ENCODE assay signal across 21 cellular contexts in genomic region chr9:82133973-82134372, GRCh38.
A peak's percentile ranks its signal among the peaks of the same experiment; 100 is the strongest.
DNase-seq lines count a peak whose midpoint lies in the region; ATAC-seq, FAIRE-seq and TF ChIP-seq lines count a peak whose summit lies in the region.
"Had no signal": no experiment of that assay in that cellular context is flagged by ENCODE, and none has a peak within 500 bp of the region (broad histone marks: within the 10 kb centered on the region; RNA-seq: fewer than 3 reads in every experiment).

No MANE protein-coding gene starts in this region.

- H3K4me3 ChIP-seq in IMR-90 (ENCODE audit: insufficient read depth, low read depth, low read length) (no peak overlapping the region), bronchial epithelial cell (ENCODE audit: low read depth, low read length) (no peak overlapping the region), fibroblast of the aortic adventitia (ENCODE audit: low read depth, low read length) (no peak overlapping the region)
- H3K4me3 ChIP-seq: BLaER1, GM12878, PC-9 had no signal

- no peak overlapping the region for H2BK5ac ChIP-seq in IMR-90 (ENCODE audit: low read depth, low read length, poor library complexity, severe bottlenecking)

- H3K4me2 ChIP-seq in IMR-90 (ENCODE audit: low read depth, low read length): peak overlapping the region; percentile 19; the same call in 1 of the 2 replicates
- H3K4me2 ChIP-seq: BLaER1, PC-9 had no signal

- peaks cover 5% of the 10 kb centered on the region for H3K4me1 ChIP-seq in IMR-90 (ENCODE audit: control insufficient read depth, insufficient read depth, low read length)
- H3K4me1 ChIP-seq: Caco-2 had no signal

- CTCF ChIA-PET in IMR-90 (lab: Yijun Ruan, JAX): no interaction called here

- no peak overlapping the region for H2AK9ac ChIP-seq in IMR-90 (replicated peaks; ENCODE audit: low read depth, low read length, poor library complexity)

- H4K20me1 ChIP-seq in IMR-90 (ENCODE audit: insufficient read depth, low read length): no peaks in the 10 kb centered on the region
- H4K20me1 ChIP-seq: BLaER1 had no signal

- intact Hi-C loops in IMR-90 (cut with micrococcal nuclease): no loop called here

- H2AK5ac ChIP-seq in IMR-90 (ENCODE audit: low read depth, low read length): no peak overlapping the region

- no peak for TF ChIP-seq RAD21 in IMR-90 (IDR thresholded peaks at IDR 0.05; ENCODE audit: low read length)

- no peak overlapping the region for H2BK120ac ChIP-seq in IMR-90 (ENCODE audit: low read depth, low read length)

- H3K56ac ChIP-seq in IMR-90 (ENCODE audit: extremely low read depth, insufficient read depth, low read length): no peak overlapping the region

- no peaks in the 10 kb centered on the region for H3K9me3 ChIP-seq in IMR-90 (ENCODE audit: control insufficient read depth, insufficient read depth, low read length)
- H3K9me3 ChIP-seq: Caco-2 had no signal

- peaks cover 2% of the 10 kb centered on the region; the same call in 1 of the 2 replicates for H3K9me1 ChIP-seq in IMR-90 (ENCODE audit: insufficient read depth, low read length)

- BruUV-seq in IMR-90 (replicated peaks; lab: Mats Ljungman, UMichigan): no TSS peak

- H3K9ac ChIP-seq in IMR-90 (ENCODE audit: low read depth, low read length): no peak overlapping the region
- H3K9ac ChIP-seq: BLaER1 had no signal

- no peak overlapping the region for H4K5ac ChIP-seq in IMR-90 (ENCODE audit: low read depth, low read length)

- H3K14ac ChIP-seq in IMR-90 (replicated peaks; ENCODE audit: low read depth, low read length): no peak overlapping the region

- H3K36me3 ChIP-seq in IMR-90 (ENCODE audit: control insufficient read depth, insufficient read depth, low read length) (no peaks in the 10 kb centered on the region), bronchial epithelial cell (ENCODE audit: control insufficient read depth, insufficient read depth, low read length) (no peaks in the 10 kb centered on the region)
- H3K36me3 ChIP-seq: BLaER1 had no signal

- ATAC-seq in IMR-90 (ENCODE audit: low read depth) (peak; percentile 62), HG02852 (IDR thresholded peaks at IDR 0.05; ENCODE audit: unreplicated experiment) (no peak)
- ATAC-seq: GM12878 had no signal

- 0 out of 4 replicates have a peak overlapping the region, but pooled peaks of 1 of the 2 experiments have one; percentile 10 for H4K8ac ChIP-seq in IMR-90 (ENCODE audit: low read depth in 2 of 2, low read length in 2 of 2)

- no peaks in the 10 kb centered on the region for H3K79me1 ChIP-seq in IMR-90 (ENCODE audit: low read depth in 1 of 2, low read length in 2 of 2)

- no peak overlapping the region for H2AFZ ChIP-seq in IMR-90 (replicated peaks; ENCODE audit: low read length, poor library complexity)
- H2AFZ ChIP-seq: PC-9 had no signal

- no peaks in the 10 kb centered on the region for H3K27me3 ChIP-seq in IMR-90 (ENCODE audit: control insufficient read depth, insufficient read depth, low read length)
- H3K27me3 ChIP-seq in bronchial epithelial cell (ENCODE audit: control insufficient read depth, insufficient read depth, low read length): no peaks in the 10 kb centered on the region
- H3K27me3 ChIP-seq: BLaER1 had no signal

- H3K18ac ChIP-seq in IMR-90 (ENCODE audit: low read depth, low read length): no peak overlapping the region

- TF ChIP-seq POLR2A in IMR-90 (IDR thresholded peaks at IDR 0.05; ENCODE audit: low read depth, low read length): no peak

- H3K23ac ChIP-seq in IMR-90 (ENCODE audit: low read depth, low read length): no peak overlapping the region

- H3K4ac ChIP-seq in IMR-90 (ENCODE audit: low read depth, low read length): no peak overlapping the region

- FAIRE-seq in bronchial epithelial cell (lab: Jason Lieb, UNC) (no peak), HTR-8/SVneo (lab: Jason Lieb, UNC) (no peak)
- FAIRE-seq: GM12878 had no signal

- TF ChIP-seq CTCF in IMR-90 (conservative IDR thresholded peaks at IDR 0.05; ENCODE audit: low read depth, low read length) (no peak), bronchial epithelial cell (IDR thresholded peaks at IDR 0.05; ENCODE audit: insufficient read depth, low read length, severe bottlenecking) (no peak), fibroblast of the aortic adventitia (IDR thresholded peaks at IDR 0.05; ENCODE audit: insufficient read depth, low read length) (no peak)

- H4K91ac ChIP-seq in IMR-90 (ENCODE audit: insufficient read depth, low read depth, low read length): no peak overlapping the region

- POLR2A ChIA-PET in IMR-90 (lab: Charles Lee; ENCODE audit: unreplicated experiment): no interaction called here

- in situ Hi-C loops in IMR-90 (cut with MboI; ENCODE audit: low sequenced_read_pairs): no loop called here

- DNase-seq in IMR-90: peak; percentile 50
- peak; percentile 38 for DNase-seq in bronchial epithelial cell (ENCODE audit: low read depth)
- peak; percentile 54 for DNase-seq in fibroblast of the aortic adventitia (ENCODE audit: low read depth)
- no peak for DNase-seq in NK-92 (lab: John Stamatoyannopoulos, UW; ENCODE audit: unreplicated experiment)
- no peak for DNase-seq in NCI-H1092 (lab: John Stamatoyannopoulos, UW)
- no peak for DNase-seq in HTR-8/SVneo (ENCODE audit: insufficient read length, low spot score)
- DNase-seq: Caco-2; CD4-positive, alpha-beta T cell; DMS 273 treated with DMSO at 0.1 percent for 48 hours; DMS79 treated with DMSO at 0.1 percent for 48 hours; HCEC 1CT; Karpas-422; MV-4-11; NCI-H1694; NCI-H2081; NCI-H446; PC-9; SIG-M5 had no signal

- H2BK15ac ChIP-seq in IMR-90 (ENCODE audit: low read depth, low read length): no peak overlapping the region

- no peak overlapping the region for H3K27ac ChIP-seq in IMR-90 (ENCODE audit: insufficient read depth, low read length)
- H3K27ac ChIP-seq: BLaER1, PC-9 had no signal

- dilution Hi-C loops in IMR-90 (cut with HindIII; ENCODE audit: low sequenced_read_pairs, unreplicated experiment): no loop called here

- no peak overlapping the region for H2BK20ac ChIP-seq in IMR-90 (ENCODE audit: low read depth, low read length)

TF ChIP-seq in IMR-90, 13 proteins besides CTCF, POLR2A, EP300 and RAD21:
- no peak for TF ChIP-seq NFE2L2 (IDR thresholded peaks at IDR 0.05; ENCODE audit: low read depth, low read length)
- TF ChIP-seq MXI1 (IDR thresholded peaks at IDR 0.05; ENCODE audit: borderline replicate concordance, low read depth, low read length): no peak
- no peak for TF ChIP-seq FOS (IDR thresholded peaks at IDR 0.05; ENCODE audit: low read depth, low read length)
- no peak for TF ChIP-seq BHLHE40 (IDR thresholded peaks at IDR 0.05; ENCODE audit: low read depth, low read length)
- TF ChIP-seq RFX5 (IDR thresholded peaks at IDR 0.05; ENCODE audit: low read depth, low read length): no peak
- no peak for TF ChIP-seq ELK1 (IDR thresholded peaks at IDR 0.05; ENCODE audit: borderline replicate concordance, low read depth, low read length)
- no peak for TF ChIP-seq RCOR1 (IDR thresholded peaks at IDR 0.05; ENCODE audit: insufficient replicate concordance, low read length)
- no peak for TF ChIP-seq CEBPB (IDR thresholded peaks at IDR 0.05; ENCODE audit: low read depth, low read length)
- TF ChIP-seq CHD1 (IDR thresholded peaks at IDR 0.05; ENCODE audit: low read depth, low read length): no peak
- no peak for TF ChIP-seq MAZ (IDR thresholded peaks at IDR 0.05; ENCODE audit: borderline replicate concordance, low read depth, low read length)
- no peak for TF ChIP-seq SMC3 (IDR thresholded peaks at IDR 0.05; ENCODE audit: low read depth, low read length)
- TF ChIP-seq MAFK (IDR thresholded peaks at IDR 0.05; ENCODE audit: low read depth, low read length): no peak
- no peak for TF ChIP-seq USF2 (IDR thresholded peaks at IDR 0.05; ENCODE audit: low read depth, low read length)
TF ChIP-seq in IMR-90: peak in this region for 0.

Comparison
In these comparisons a context has a peak if more than half of its experiments do, and no peak if none do; other contexts are left out.
1. DNase-seq: peak in IMR-90 (single experiment), bronchial epithelial cell (single experiment) and fibroblast of the aortic adventitia (single experiment); none in NK-92 (single experiment), NCI-H1092 (single experiment) and HTR-8/SVneo (single experiment).